8 cellular contexts compared by ENCODE assay signal in the genomic region with DNA sequence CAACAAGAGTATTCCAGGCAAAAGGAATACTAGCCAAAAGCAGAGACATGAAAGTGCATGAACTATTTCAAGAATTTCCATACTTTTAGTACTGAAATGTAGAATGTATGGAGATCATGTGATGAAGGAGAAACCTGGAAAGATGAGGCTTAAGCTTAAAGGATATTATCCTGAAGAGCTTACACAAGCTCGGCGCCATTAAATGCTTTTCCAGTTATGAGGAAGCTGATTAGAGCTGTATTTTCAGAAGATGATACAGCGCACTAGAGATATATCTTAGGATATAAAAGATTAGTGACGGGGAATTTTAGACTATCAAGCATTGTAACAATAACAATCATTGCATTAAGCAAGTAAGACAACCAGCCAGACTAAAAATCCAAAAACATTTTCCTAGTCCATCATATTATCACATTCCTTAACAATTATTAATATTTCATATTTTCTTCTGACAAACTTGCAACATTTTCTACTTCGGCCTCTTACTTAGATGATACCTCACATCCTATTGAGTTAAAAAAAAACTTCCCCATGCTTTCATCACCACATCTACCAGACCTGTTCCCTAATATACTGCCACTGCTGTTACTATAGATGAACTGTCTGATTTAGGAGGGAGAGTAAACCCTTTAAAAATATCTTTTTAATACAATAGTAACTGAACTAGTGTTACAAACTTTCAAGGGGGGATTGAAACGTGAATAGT. TPM values are rescaled to one million over a fixed set of nuclear protein-coding genes. Genes with fewer than 3 reads are reported as not detected.
DNase-seq lines count a peak whose midpoint lies in the region; ATAC-seq, FAIRE-seq and TF ChIP-seq lines count a peak whose summit lies in the region.

No MANE protein-coding gene starts in this region.

- H3K9ac ChIP-seq in BLaER1 treated with 17β-estradiol and CSF1 and Interleukin-3, amounts not matched to agents 10 nM and 100 nM = peak overlapping the region; percentile 84 to 96 (median 90); a peak in 20 of 22 replicates

- peak overlapping the region in 9 of 10 donors; percentile 46 to 99 (median 98) for H3K27ac Mint-ChIP-seq in naive thymus-derived CD8-positive, alpha-beta T cell

- DNase-seq in Kasumi-1 (lab: John Stamatoyannopoulos, UW) (peak; percentile 32 to 49), cardiac fibroblast (ENCODE audit: low read depth in 2 of 2) (peak; percentile 25 to 59), RCC 7860 (ENCODE audit: low spot score) (no peak)
- DNase-seq in naive thymus-derived CD8-positive, alpha-beta T cell = no peak
- DNase-seq in stimulated activated CD4-positive, alpha-beta T cell treated with anti-CD3 and anti-CD28 coated beads, Interleukin-12 subunit alpha, Interleukin-12 subunit beta, amount 100 ng/mL, for 4 hours = no peak

- peaks cover 29 to 44% (median 38%) of the 10 kb centered on the region in 11 experiments for H3K36me3 ChIP-seq in BLaER1 treated with 17β-estradiol and CSF1 and Interleukin-3, amounts not matched to agents 10 nM and 100 nM

- no peak for ATAC-seq in naive thymus-derived CD8-positive, alpha-beta T cell
- ATAC-seq in HG02610 (IDR thresholded peaks at IDR 0.05; ENCODE audit: unreplicated experiment) = no peak
- ATAC-seq in HG03135 (IDR thresholded peaks at IDR 0.05; ENCODE audit: unreplicated experiment) = no peak

- H3K4me2 ChIP-seq in BLaER1 treated with 17β-estradiol and CSF1 and Interleukin-3, amounts not matched to agents 10 nM and 100 nM = peak overlapping the region; percentile 66 to 93 (median 79)

- H3K27me3 ChIP-seq in BLaER1 treated with 17β-estradiol and CSF1 and Interleukin-3, amounts not matched to agents 10 nM and 100 nM = no peaks in the 10 kb centered on the region

- H4K20me1 ChIP-seq in BLaER1 treated with 17β-estradiol and CSF1 and Interleukin-3, amounts not matched to agents 10 nM and 100 nM = no peaks in the 10 kb centered on the region

- peaks cover 0 to 26% (median 16%) of the 10 kb centered on the region in 3 donors for H3K36me3 Mint-ChIP-seq in naive thymus-derived CD8-positive, alpha-beta T cell

- peak overlapping the region; percentile 72 to 94 (median 78); a peak in 18 of 20 replicates for H3K4me3 ChIP-seq in BLaER1 treated with 17β-estradiol and CSF1 and Interleukin-3, amounts not matched to agents 10 nM and 100 nM
- peak overlapping the region; percentile 73 to 80 for H3K4me3 ChIP-seq in cardiac fibroblast (replicated peaks in 1 of 2; ENCODE audit: low read depth in 2 of 2, low read length in 2 of 2)

- peaks cover 0 to 2% (median 0%) of the 10 kb centered on the region in 5 donors for H3K27me3 Mint-ChIP-seq in naive thymus-derived CD8-positive, alpha-beta T cell

- POLR2A ChIA-PET in naive thymus-derived CD8-positive, alpha-beta T cell (lab: Charles Lee) = interaction anchor here (0.5 to 2.9 kb wide), 6 partner anchors 20 to 680 kb away, joined by 3 to 37 read pairs (median 4); a partner anchor contains a TSS

- H3K4me3 Mint-ChIP-seq in naive thymus-derived CD8-positive, alpha-beta T cell = peak overlapping the region; percentile 92 to 99 (median 96)

- peaks cover 25 to 44% (median 40%) of the 10 kb centered on the region in 4 donors for H3K4me1 Mint-ChIP-seq in naive thymus-derived CD8-positive, alpha-beta T cell

- peaks cover 13 to 63% (median 38%) of the 10 kb centered on the region in 10 experiments for H3K4me1 ChIP-seq in BLaER1 treated with 17β-estradiol and CSF1 and Interleukin-3, amounts not matched to agents 10 nM and 100 nM

- H3K9me3 Mint-ChIP-seq in naive thymus-derived CD8-positive, alpha-beta T cell = no peaks in the 10 kb centered on the region

- TF ChIP-seq CTCF in cardiac fibroblast (IDR thresholded peaks at IDR 0.05; ENCODE audit: low read depth, low read length) = no peak

- H3K27ac ChIP-seq in BLaER1 treated with 17β-estradiol and CSF1 and Interleukin-3, amounts not matched to agents 10 nM and 100 nM = peak overlapping the region in 10 of 11 experiments; percentile 72 to 95 (median 90); a peak in 16 of 22 replicates

- no peak for FAIRE-seq in RCC 7860 (lab: Jason Lieb, UNC)

- peaks cover 0 to 5% (median 0%) of the 10 kb centered on the region in 11 experiments; a peak in 2 of 22 replicates for H3K9me3 ChIP-seq in BLaER1 treated with 17β-estradiol and CSF1 and Interleukin-3, amounts not matched to agents 10 nM and 100 nM (replicated peaks in 1 of 11)

RNA-seq across cellular contexts. Expression of a gene that starts 1.3 kb away (rescaled TPM):
- total RNA-seq in naive thymus-derived CD8-positive, alpha-beta T cell = 10 to 100 TPM; 31.0 to 38.5 TPM
- 10 to 100 TPM; 80.6 to 92.0 (median 81.3) TPM for polyA plus RNA-seq in naive thymus-derived CD8-positive, alpha-beta T cell

RNA-seq across cellular contexts. Expression of a gene that starts 19.9 kb away (rescaled TPM):
- under 1 TPM; 0.42 to 0.49 TPM for total RNA-seq in naive thymus-derived CD8-positive, alpha-beta T cell
- polyA plus RNA-seq in naive thymus-derived CD8-positive, alpha-beta T cell = under 1 TPM; 0.23 to 0.49 (median 0.35) TPM

RNA-seq across cellular contexts. Expression of a gene that starts 27.8 kb away (rescaled TPM):
- 10 to 100 TPM; 65.7 to 73.0 TPM for total RNA-seq in naive thymus-derived CD8-positive, alpha-beta T cell
- polyA plus RNA-seq in naive thymus-derived CD8-positive, alpha-beta T cell = 100 to 1,000 TPM in 2 of 3 donors, 10 to 100 TPM in 1; 96.1 to 113 (median 101) TPM

Comparison
In these comparisons a context has a peak if more than half of its experiments do, and no peak if none do; other contexts are left out.
1. DNase-seq: peak in Kasumi-1 (2 of 2) and cardiac fibroblast (2 of 2); none in naive thymus-derived CD8-positive, alpha-beta T cell (0 of 10), stimulated activated CD4-positive, alpha-beta T cell treated with anti-CD3 and anti-CD28 coated beads, Interleukin-12 subunit alpha, Interleukin-12 subunit beta, amount 100 ng/mL, for 4 hours (single experiment) and RCC 7860 (single experiment).